In genomic region chr18:78986018-78986481, GRCh38 we compare ENCODE assay signal across 8 cellular contexts. TPM values are rescaled to one million over a fixed set of nuclear protein-coding genes. Genes with fewer than 3 reads are reported as not detected.
DNase-seq lines count a peak whose midpoint lies in the region; ATAC-seq and TF ChIP-seq lines count a peak whose summit lies in the region.

No MANE protein-coding gene starts in this region.

- H3K4me3 ChIP-seq in AG10803 (ENCODE audit: low read length) = no peak overlapping the region
- H3K4me3 ChIP-seq in HL-60 (replicated peaks; ENCODE audit: insufficient read depth, low read length) = no peak overlapping the region
- no peak overlapping the region for H3K4me3 ChIP-seq in RWPE2 (ENCODE audit: severe bottlenecking)
- H3K4me3 ChIP-seq in hepatocyte = no peak overlapping the region

- DNase-seq in AG10803 (ENCODE audit: low read depth) = no peak
- DNase-seq in HL-60 (ENCODE audit: low read depth in 1 of 2, low spot score in 1 of 2) = peak; percentile 18 to 43
- no peak for DNase-seq in RWPE2 (ENCODE audit: low spot score)
- peak; percentile 66 for DNase-seq in hepatocyte (ENCODE audit: low spot score)
- no peak for DNase-seq in HT-29 (ENCODE audit: low spot score)
- DNase-seq in mucosa of gallbladder (ENCODE audit: low spot score) = no peak

- peak; percentile 61; the same call in 1 of the 3 replicates for ATAC-seq in RWPE2 (ENCODE audit: low read depth)
- ATAC-seq in GM19467 (IDR thresholded peaks at IDR 0.05; ENCODE audit: unreplicated experiment) = no peak
- ATAC-seq in HG02588 (IDR thresholded peaks at IDR 0.05; ENCODE audit: unreplicated experiment) = no peak

- H3K36me3 ChIP-seq in RWPE2 (ENCODE audit: low read depth) (no peaks in the 10 kb centered on the region), hepatocyte (replicated peaks; ENCODE audit: insufficient read depth, low read depth) (no peaks in the 10 kb centered on the region)

- no peaks in the 10 kb centered on the region for H4K20me1 ChIP-seq in hepatocyte (ENCODE audit: insufficient read depth, poor library complexity, severe bottlenecking)

- H3K27ac ChIP-seq in HL-60 (replicated peaks) (no peak overlapping the region), RWPE2 (ENCODE audit: poor library complexity, severe bottlenecking) (no peak overlapping the region), hepatocyte (no peak overlapping the region)

- H3K79me2 ChIP-seq in hepatocyte = no peaks in the 10 kb centered on the region

- WGBS in hepatocyte (ENCODE audit: low lambda C conversion rate, missing lambda C conversion rate) = 15% methylated on average over 20 of the region's 20 CpGs

- no peaks in the 10 kb centered on the region for H3K9me3 ChIP-seq in RWPE2 (ENCODE audit: severe bottlenecking)
- no peaks in the 10 kb centered on the region for H3K9me3 ChIP-seq in hepatocyte (ENCODE audit: low read depth)

- peak overlapping the region; percentile 62 for H3K4me2 ChIP-seq in hepatocyte

- TF ChIP-seq CTCF in AG10803 (conservative IDR thresholded peaks at IDR 0.05; ENCODE audit: low read length) (peak; percentile 43), HL-60 (IDR thresholded peaks at IDR 0.05; ENCODE audit: insufficient read depth, low read length) (peak; percentile 77), RWPE2 (IDR thresholded peaks at IDR 0.05; ENCODE audit: poor library complexity, severe bottlenecking) (peak; percentile 42), hepatocyte (IDR thresholded peaks at IDR 0.05; ENCODE audit: poor library complexity) (peak; percentile 89)

- H3K27me3 ChIP-seq in HL-60 (ENCODE audit: insufficient read depth, poor library complexity, severe bottlenecking) = peaks cover 56% of the 10 kb centered on the region
- H3K27me3 ChIP-seq in RWPE2 (ENCODE audit: insufficient read depth, poor library complexity, severe bottlenecking) = peaks cover 37% of the 10 kb centered on the region
- peaks cover 81% of the 10 kb centered on the region for H3K27me3 ChIP-seq in hepatocyte

- H3K4me1 ChIP-seq in RWPE2 (ENCODE audit: insufficient read depth, poor library complexity, severe bottlenecking) = no peaks in the 10 kb centered on the region
- H3K4me1 ChIP-seq in hepatocyte (ENCODE audit: insufficient read depth) = no peaks in the 10 kb centered on the region

- no peak overlapping the region for H2AFZ ChIP-seq in hepatocyte

- H3K9me2 ChIP-seq in hepatocyte (replicated peaks; ENCODE audit: insufficient read depth) = no peaks in the 10 kb centered on the region

RNA-seq across cellular contexts. Expression of gene SALL3, which starts 6.4 kb away (rescaled TPM):
- total RNA-seq in hepatocyte (0.30 and 0.48 TPM in 2 replicates), mucosa of gallbladder (0.17 TPM)
- 0.54 and 1.1 TPM in 2 replicates for polyA plus RNA-seq in hepatocyte
- total RNA-seq in HT-29 (2014; rRNA removed; shearing (Covaris generic)) = not detected in 2 replicates

Comparison
In these comparisons a context has a peak if more than half of its experiments do, and no peak if none do; other contexts are left out.
1. DNase-seq: peak in HL-60 (2 of 2) and hepatocyte (single experiment); none in AG10803 (single experiment), RWPE2 (single experiment), HT-29 (single experiment) and mucosa of gallbladder (single experiment).
2. Peak in every context shown above with its lines, with median percentiles within 50 percentile points of each other: CTCF ChIP-seq.